Comparison of ENCODE assay signal across 19 cellular contexts in the genomic region with DNA sequence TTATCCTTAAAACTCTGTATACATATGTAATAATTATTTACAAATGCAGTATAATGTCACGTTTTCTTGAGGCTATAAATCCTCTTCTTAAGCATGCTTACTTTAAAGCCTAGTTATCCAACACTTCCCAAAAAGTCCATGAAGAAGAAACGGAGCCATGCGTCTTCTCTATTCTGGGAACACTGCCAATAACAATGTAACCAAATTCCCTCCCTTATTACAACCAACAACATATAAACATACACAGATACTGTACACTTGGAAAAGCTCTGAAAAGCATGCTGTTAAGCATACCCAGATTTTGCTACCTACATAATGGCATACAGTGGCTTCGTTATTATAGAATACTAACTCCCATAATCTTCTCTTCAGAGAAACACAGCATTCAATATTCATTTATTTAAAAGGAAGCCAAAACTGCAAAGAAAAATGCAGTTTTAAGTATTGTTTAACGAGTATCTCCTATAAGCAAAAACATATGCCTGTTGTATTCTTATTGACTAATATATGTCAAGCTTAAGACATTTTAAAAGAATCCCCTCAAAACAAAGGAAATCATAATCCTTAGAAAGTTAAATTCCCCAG.
DNase-seq lines count a peak whose midpoint lies in the region; ATAC-seq, FAIRE-seq and TF ChIP-seq lines count a peak whose summit lies in the region.
"Had no signal": no experiment of that assay in that cellular context is flagged by ENCODE, and none has a peak within 500 bp of the region (broad histone marks: within the 10 kb centered on the region; RNA-seq: fewer than 3 reads in every experiment).

No MANE protein-coding gene starts in this region.

- DNase-seq in AG08396 (ENCODE audit: low spot score): peak; percentile 13
- peak; percentile 79 for DNase-seq in IMR-90
- peak; percentile 52 for DNase-seq in NCI-H69 (lab: John Stamatoyannopoulos, UW)
- peak; percentile 90 for DNase-seq in fibroblast of peridontal ligament (ENCODE audit: extremely low read depth)
- no peak for DNase-seq in endodermal cell
- DNase-seq in NCI-H526 (lab: John Stamatoyannopoulos, UW): no peak
- DNase-seq in stimulated activated CD4-positive, alpha-beta T cell treated with anti-CD3 and anti-CD28 coated beads, Interleukin-4, amount 100 ng/mL, for 4 hours: no peak
- DNase-seq in GM12892 (ENCODE audit: insufficient read length): no peak
- DNase-seq: activated effector memory CD4-positive, alpha-beta T cell treated with Interleukin-2 at 50 U/mL for 16 hours; colonic mucosa; heart left ventricle; kidney; psoas muscle; SHP77 treated with DMSO at 0.1 percent for 48 hours; stimulated activated naive CD8-positive, alpha-beta T cell treated with anti-CD3 and anti-CD28 coated beads, Interleukin-15, Interleukin-2, amounts not matched to agents 100 U/mL and 50 U/mL, for 24 hours; T-helper 17 cell had no signal

- H2BK15ac ChIP-seq in IMR-90 (ENCODE audit: low read depth, low read length): no peak overlapping the region

- peaks cover 2% of the 10 kb centered on the region; the same call in 1 of the 2 replicates for H3K36me3 ChIP-seq in IMR-90 (ENCODE audit: control insufficient read depth, insufficient read depth, low read length)
- H3K36me3 ChIP-seq in endodermal cell (ENCODE audit: control insufficient read depth, insufficient read depth, low read length): no peaks in the 10 kb centered on the region
- H3K36me3 ChIP-seq: colonic mucosa had no signal

- H3K4ac ChIP-seq in IMR-90 (ENCODE audit: low read depth, low read length): no peak overlapping the region

- H3K27me3 Mint-ChIP-seq in endodermal cell (ENCODE audit: insufficient read depth): no peaks in the 10 kb centered on the region
- H3K27me3 Mint-ChIP-seq: T-helper 17 cell had no signal

- TF ChIP-seq POLR2A in IMR-90 (IDR thresholded peaks at IDR 0.05; ENCODE audit: low read depth, low read length): no peak
- no peak for TF ChIP-seq POLR2A in GM12892 (IDR thresholded peaks at IDR 0.05; ENCODE audit: low read depth, low read length)

- H3K18ac ChIP-seq in IMR-90 (ENCODE audit: low read depth, low read length): no peak overlapping the region

- 0 out of 2 replicates have a peak, but pooled peaks cover 4% of the 10 kb centered on the region for H3K9me1 ChIP-seq in IMR-90 (ENCODE audit: insufficient read depth, low read length)

- no peak overlapping the region for H2BK5ac ChIP-seq in IMR-90 (ENCODE audit: low read depth, low read length, poor library complexity, severe bottlenecking)

- H2AFZ ChIP-seq in IMR-90 (replicated peaks; ENCODE audit: low read length, poor library complexity): no peak overlapping the region

- TF ChIP-seq CTCF in IMR-90 (conservative IDR thresholded peaks at IDR 0.05; ENCODE audit: low read depth, low read length): no peak
- TF ChIP-seq CTCF in endodermal cell (conservative IDR thresholded peaks at IDR 0.05): no peak

- H3K36me3 Mint-ChIP-seq in endodermal cell (ENCODE audit: low read depth): no peaks in the 10 kb centered on the region

- H3K4me3 Mint-ChIP-seq in endodermal cell: no peak overlapping the region
- H3K4me3 Mint-ChIP-seq: nephron, T-helper 17 cell had no signal

- dilution Hi-C loops in IMR-90 (cut with HindIII; ENCODE audit: low sequenced_read_pairs, unreplicated experiment): no loop called here

- intact Hi-C loops in IMR-90 (cut with micrococcal nuclease): loop anchor here (5.0 kb wide), 3 partner anchors 82 to 238 kb away; a partner anchor contains a TSS

- no peak overlapping the region for H2AK9ac ChIP-seq in IMR-90 (replicated peaks; ENCODE audit: low read depth, low read length, poor library complexity)

- H3K27me3 ChIP-seq in IMR-90 (ENCODE audit: control insufficient read depth, insufficient read depth, low read length) (no peaks in the 10 kb centered on the region), endodermal cell (ENCODE audit: control insufficient read depth, insufficient read depth, low read length, poor library complexity, severe bottlenecking) (no peaks in the 10 kb centered on the region)
- H3K27me3 ChIP-seq: colonic mucosa, heart left ventricle had no signal

- BruUV-seq in IMR-90 (replicated peaks; lab: Mats Ljungman, UMichigan): no TSS peak

- WGBS in IMR-90 (ENCODE audit: extremely low coverage in 2 of 2, insufficient read length in 1 of 2), 2 experiments: 14% methylated on average over 2 of the region's 5 CpGs; no CpG with 5 or more reads in 1 of the 2 experiments
- WGBS in endodermal cell (ENCODE audit: insufficient coverage in 1 of 2, insufficient read length in 1 of 2), 2 experiments: 80 to 87% methylated on average over 1 to 4 of the region's 5 CpGs

- H3K27ac Mint-ChIP-seq in endodermal cell: no peak overlapping the region
- H3K27ac Mint-ChIP-seq: nephron, T-helper 17 cell had no signal

- H3K4me1 Mint-ChIP-seq in endodermal cell: no peaks in the 10 kb centered on the region

- no peak overlapping the region for H4K8ac ChIP-seq in IMR-90 (ENCODE audit: low read depth in 2 of 2, low read length in 2 of 2)

- H3K79me1 ChIP-seq in IMR-90 (ENCODE audit: low read depth in 1 of 2, low read length in 2 of 2): no peaks in the 10 kb centered on the region

- H3K9me3 ChIP-seq in IMR-90 (ENCODE audit: control insufficient read depth, insufficient read depth, low read length) (no peaks in the 10 kb centered on the region), endodermal cell (ENCODE audit: control insufficient read depth, low read length) (no peaks in the 10 kb centered on the region)
- H3K9me3 ChIP-seq: colonic mucosa, heart left ventricle, psoas muscle had no signal

- no peak overlapping the region for H3K56ac ChIP-seq in IMR-90 (ENCODE audit: extremely low read depth, insufficient read depth, low read length)

- no peaks in the 10 kb centered on the region for H3K9me3 Mint-ChIP-seq in endodermal cell
- H3K9me3 Mint-ChIP-seq: nephron had no signal

- in situ Hi-C loops in IMR-90 (cut with MboI; ENCODE audit: low sequenced_read_pairs): loop anchor here (25.0 kb wide), 1 partner anchor 652 kb away; no protein-coding TSS in a partner anchor

- H2BK20ac ChIP-seq in IMR-90 (ENCODE audit: low read depth, low read length): no peak overlapping the region

- no peak overlapping the region for H4K91ac ChIP-seq in IMR-90 (ENCODE audit: insufficient read depth, low read depth, low read length)

- no peak for FAIRE-seq in GM12892 (lab: Jason Lieb, UNC)
- FAIRE-seq: kidney had no signal

- no peak for TF ChIP-seq RAD21 in IMR-90 (IDR thresholded peaks at IDR 0.05; ENCODE audit: low read length)

- H3K4me3 ChIP-seq in IMR-90 (ENCODE audit: insufficient read depth, low read depth, low read length) (no peak overlapping the region), endodermal cell (ENCODE audit: low read length) (no peak overlapping the region)
- H3K4me3 ChIP-seq: colonic mucosa, GM12878, heart left ventricle, psoas muscle had no signal

- H3K4me1 ChIP-seq in IMR-90 (ENCODE audit: control insufficient read depth, insufficient read depth, low read length) (peaks cover 6% of the 10 kb centered on the region; the same call in 1 of the 2 replicates), endodermal cell (ENCODE audit: control insufficient read depth, insufficient read depth, low read length) (no peaks in the 10 kb centered on the region)
- H3K4me1 ChIP-seq: colonic mucosa had no signal

- CTCF ChIA-PET in IMR-90 (lab: Yijun Ruan, JAX): interaction anchor here (0.5 to 1.2 kb wide), 7 partner anchors 12 to 317 kb away, joined by 3 to 6 read pairs (median 4); no protein-coding TSS in a partner anchor

- H2BK120ac ChIP-seq in IMR-90 (ENCODE audit: low read depth, low read length): no peak overlapping the region

- no peak overlapping the region for H3K14ac ChIP-seq in IMR-90 (replicated peaks; ENCODE audit: low read depth, low read length)

- POLR2A ChIA-PET in IMR-90 (lab: Charles Lee; ENCODE audit: unreplicated experiment): no interaction called here

- peak; percentile 82 for ATAC-seq in IMR-90 (ENCODE audit: low read depth)
- ATAC-seq: stimulated activated naive CD8-positive, alpha-beta T cell treated with anti-CD3 and anti-CD28 coated beads, Interleukin-15, Interleukin-2, amounts not matched to agents 100 U/mL and 50 U/mL, for 24 hours; T-helper 17 cell had no signal

- H2AK5ac ChIP-seq in IMR-90 (ENCODE audit: low read depth, low read length): no peak overlapping the region

- H3K23ac ChIP-seq in IMR-90 (ENCODE audit: low read depth, low read length): no peak overlapping the region

- no peak overlapping the region for H4K5ac ChIP-seq in IMR-90 (ENCODE audit: low read depth, low read length)

- no peaks in the 10 kb centered on the region for H4K20me1 ChIP-seq in IMR-90 (ENCODE audit: insufficient read depth, low read length)

- H3K27ac ChIP-seq in IMR-90 (ENCODE audit: insufficient read depth, low read length): no peak overlapping the region
- no peak overlapping the region for H3K27ac ChIP-seq in endodermal cell (ENCODE audit: low read depth, low read length)
- H3K27ac ChIP-seq: colonic mucosa, epithelial cell of prostate, heart left ventricle, psoas muscle had no signal

- H3K4me2 ChIP-seq in IMR-90 (ENCODE audit: low read depth, low read length): 0 out of 2 replicates have a peak overlapping the region, but pooled peaks have one; percentile 28

- H3K9ac ChIP-seq in IMR-90 (ENCODE audit: low read depth, low read length): no peak overlapping the region
- H3K9ac ChIP-seq in endodermal cell (ENCODE audit: extremely low read depth, low read length, poor library complexity, severe bottlenecking): no peak overlapping the region

TF ChIP-seq in IMR-90, 13 proteins besides CTCF, POLR2A, EP300 and RAD21 (continues in another document):
- TF ChIP-seq, protein P1, sequence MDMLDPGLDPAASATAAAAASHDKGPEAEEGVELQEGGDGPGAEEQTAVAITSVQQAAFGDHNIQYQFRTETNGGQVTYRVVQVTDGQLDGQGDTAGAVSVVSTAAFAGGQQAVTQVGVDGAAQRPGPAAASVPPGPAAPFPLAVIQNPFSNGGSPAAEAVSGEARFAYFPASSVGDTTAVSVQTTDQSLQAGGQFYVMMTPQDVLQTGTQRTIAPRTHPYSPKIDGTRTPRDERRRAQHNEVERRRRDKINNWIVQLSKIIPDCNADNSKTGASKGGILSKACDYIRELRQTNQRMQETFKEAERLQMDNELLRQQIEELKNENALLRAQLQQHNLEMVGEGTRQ (IDR thresholded peaks at IDR 0.05; ENCODE audit: low read depth, low read length): no peak
- TF ChIP-seq CHD1 (IDR thresholded peaks at IDR 0.05; ENCODE audit: low read depth, low read length): no peak
- TF ChIP-seq CEBPB (IDR thresholded peaks at IDR 0.05; ENCODE audit: low read depth, low read length): no peak
- no peak for TF ChIP-seq MAFK (IDR thresholded peaks at IDR 0.05; ENCODE audit: low read depth, low read length)
- TF ChIP-seq FOS (IDR thresholded peaks at IDR 0.05; ENCODE audit: low read depth, low read length): no peak
- no peak for TF ChIP-seq BHLHE40 (IDR thresholded peaks at IDR 0.05; ENCODE audit: low read depth, low read length)
- TF ChIP-seq MXI1 (IDR thresholded peaks at IDR 0.05; ENCODE audit: borderline replicate concordance, low read depth, low read length): no peak
- TF ChIP-seq SMC3 (IDR thresholded peaks at IDR 0.05; ENCODE audit: low read depth, low read length): no peak
- TF ChIP-seq RFX5 (IDR thresholded peaks at IDR 0.05; ENCODE audit: low read depth, low read length): no peak
- TF ChIP-seq MAZ (IDR thresholded peaks at IDR 0.05; ENCODE audit: borderline replicate concordance, low read depth, low read length): no peak
- no peak for TF ChIP-seq NFE2L2 (IDR thresholded peaks at IDR 0.05; ENCODE audit: low read depth, low read length)

Comparison
In these comparisons a context has a peak if more than half of its experiments do, and no peak if none do; other contexts are left out.
1. DNase-seq: peak in AG08396 (single experiment), IMR-90 (single experiment), NCI-H69 (single experiment) and fibroblast of peridontal ligament (single experiment); none in endodermal cell (single experiment), NCI-H526 (0 of 2), stimulated activated CD4-positive, alpha-beta T cell treated with anti-CD3 and anti-CD28 coated beads, Interleukin-4, amount 100 ng/mL, for 4 hours (0 of 2) and GM12892 (single experiment).